In genomic region chr5:72167790-72168189, GRCh38 we compare ENCODE assay signal across 20 cellular contexts.
DNase-seq lines count a peak whose midpoint lies in the region; ATAC-seq and TF ChIP-seq lines count a peak whose summit lies in the region.
"Had no signal": no experiment of that assay in that cellular context is flagged by ENCODE, and none has a peak within 500 bp of the region (broad histone marks: within the 10 kb centered on the region; RNA-seq: fewer than 3 reads in every experiment).

No MANE protein-coding gene starts in this region.

- CTCF ChIA-PET in A673 (lab: Charles Lee), result interaction anchor here (0.6 kb wide), 1 partner anchor 142 kb away, joined by 4 read pairs; no protein-coding TSS in a partner anchor

- no peak for ATAC-seq in GM19023 (IDR thresholded peaks at IDR 0.05; ENCODE audit: unreplicated experiment)
- no peak for ATAC-seq in GM21737 (IDR thresholded peaks at IDR 0.05; ENCODE audit: unreplicated experiment)
- ATAC-seq: activated T-helper 17 cell treated with anti-CD3 and anti-CD28 coated beads, Interleukin-2, amount 50 U/mL, for 72 hours; CD8-positive, alpha-beta T cell had no signal

- POLR2A ChIA-PET in A673 (lab: Charles Lee; ENCODE audit: low non-redundant PET), result no interaction called here

- no peaks in the 10 kb centered on the region for H3K27me3 ChIP-seq in A673 (replicated peaks; ENCODE audit: insufficient read depth, low read depth, low read length, poor library complexity)
- no peaks in the 10 kb centered on the region for H3K27me3 ChIP-seq in adipocyte (replicated peaks; ENCODE audit: control insufficient read depth, insufficient read depth, low read length)
- H3K27me3 ChIP-seq: pancreas, SJSA1 had no signal

- DNase-seq in A673 (ENCODE audit: low spot score), result no peak
- peak; percentile 39 for DNase-seq in adipocyte (ENCODE audit: low read depth)
- peak; percentile 83 for DNase-seq in fibroblast of mammary gland (ENCODE audit: low read depth)
- no peak for DNase-seq in Kasumi-1 (lab: John Stamatoyannopoulos, UW)
- no peak for DNase-seq in NCI-H1417 treated with DMSO at 0.1 percent for 48 hours (lab: John Stamatoyannopoulos, UW)
- DNase-seq: activated CD4-positive, alpha-beta memory T cell treated with anti-CD3 and anti-CD28 coated beads, Interleukin-2, amount 10 ng/mL, durations not matched to agents 7 days and 5 days; CD8-positive, alpha-beta T cell; EL; foreskin melanocyte; NCI-H1417; NCI-H446; pancreas; stimulated activated CD4-positive, alpha-beta T cell treated with anti-CD3 and anti-CD28 coated beads, Interleukin-12 subunit alpha, Interleukin-12 subunit beta, amount 100 ng/mL, for 4 hours had no signal

- H3K9ac ChIP-seq in adipocyte (ENCODE audit: low read length), result peak overlapping the region; percentile 80
- H3K9ac ChIP-seq: KMS-11 had no signal

- H3K4me1 Mint-ChIP-seq in nephron, result peaks cover 36% of the 10 kb centered on the region
- H3K4me1 Mint-ChIP-seq: activated CD4-positive, alpha-beta memory T cell treated with anti-CD3 and anti-CD28 coated beads, Interleukin-2, amount 10 ng/mL, durations not matched to agents 7 days and 5 days had no signal

- peaks cover 39% of the 10 kb centered on the region for H3K4me1 ChIP-seq in A673 (ENCODE audit: insufficient read depth, low read length, poor library complexity, severe bottlenecking)
- H3K4me1 ChIP-seq in adipocyte (ENCODE audit: control insufficient read depth, insufficient read depth, low read length), result peaks cover 37% of the 10 kb centered on the region
- H3K4me1 ChIP-seq: SJSA1 had no signal

- H3K27ac ChIP-seq in A673 (ENCODE audit: low read depth, low read length, poor library complexity, severe bottlenecking), result peak overlapping the region; percentile 90
- H3K27ac ChIP-seq: KMS-11, pancreas, SJSA1 had no signal

- H3K4me3 ChIP-seq in A673 (ENCODE audit: low read depth, low read length, poor library complexity, severe bottlenecking) (peak overlapping the region; percentile 29), adipocyte (ENCODE audit: low read length) (peak overlapping the region; percentile 34), fibroblast of mammary gland (ENCODE audit: control insufficient read depth, low read depth, low read length) (no peak overlapping the region)
- H3K4me3 ChIP-seq: GM12878, pancreas, SJSA1 had no signal

- TF ChIP-seq CTCF in A673 (conservative IDR thresholded peaks at IDR 0.05; ENCODE audit: low read depth, low read length) (no peak), fibroblast of mammary gland (conservative IDR thresholded peaks at IDR 0.05; ENCODE audit: control insufficient read depth, insufficient read depth, low read depth, low read length) (no peak), nephron (IDR thresholded peaks at IDR 0.05; ENCODE audit: unreplicated experiment in 3 of 3) (no peak)

- H3K27me3 Mint-ChIP-seq in nephron (ENCODE audit: low read depth), result no peaks in the 10 kb centered on the region

- peaks cover 3% of the 10 kb centered on the region for H3K36me3 Mint-ChIP-seq in nephron (ENCODE audit: low read depth)
- H3K36me3 Mint-ChIP-seq: CD8-positive, alpha-beta T cell had no signal

- no peak overlapping the region for H3K4me3 Mint-ChIP-seq in nephron
- H3K4me3 Mint-ChIP-seq: activated CD4-positive, alpha-beta memory T cell treated with anti-CD3 and anti-CD28 coated beads, Interleukin-2, amount 10 ng/mL, durations not matched to agents 7 days and 5 days; activated T-helper 17 cell treated with anti-CD3 and anti-CD28 coated beads, Interleukin-2, amount 50 U/mL, for 72 hours; CD8-positive, alpha-beta T cell had no signal

- intact Hi-C loops in A673 (cut with micrococcal nuclease; ENCODE audit: unreplicated experiment), result no loop called here

- no TSS peak for BruUV-seq in A673 (replicated peaks; lab: Mats Ljungman, UMichigan)

- H3K9me3 Mint-ChIP-seq in nephron, result no peaks in the 10 kb centered on the region
- H3K9me3 Mint-ChIP-seq: activated CD4-positive, alpha-beta memory T cell treated with anti-CD3 and anti-CD28 coated beads, Interleukin-2, amount 10 ng/mL, durations not matched to agents 7 days and 5 days; activated T-helper 17 cell treated with anti-CD3 and anti-CD28 coated beads, Interleukin-2, amount 50 U/mL, for 72 hours; CD8-positive, alpha-beta T cell had no signal

- H3K36me3 ChIP-seq in A673 (ENCODE audit: insufficient read depth, low read length, poor library complexity, severe bottlenecking) (no peaks in the 10 kb centered on the region), adipocyte (ENCODE audit: control insufficient read depth, insufficient read depth, low read length, severe bottlenecking) (peaks cover 37% of the 10 kb centered on the region)
- H3K36me3 ChIP-seq: pancreas had no signal

- H3K9me3 ChIP-seq in A673 (ENCODE audit: low read depth, low read length, poor library complexity, severe bottlenecking), result no peaks in the 10 kb centered on the region
- no peaks in the 10 kb centered on the region for H3K9me3 ChIP-seq in adipocyte (ENCODE audit: control insufficient read depth, low read length)
- H3K9me3 ChIP-seq: pancreas, SJSA1 had no signal

- H3K27ac Mint-ChIP-seq in nephron, result peak overlapping the region; percentile 23 to 96 (median 55)
- H3K27ac Mint-ChIP-seq: activated CD4-positive, alpha-beta memory T cell treated with anti-CD3 and anti-CD28 coated beads, Interleukin-2, amount 10 ng/mL, durations not matched to agents 7 days and 5 days; activated T-helper 17 cell treated with anti-CD3 and anti-CD28 coated beads, Interleukin-2, amount 50 U/mL, for 72 hours; CD8-positive, alpha-beta T cell had no signal

Comparison
In these comparisons a context has a peak if more than half of its experiments do, and no peak if none do; other contexts are left out.
1. DNase-seq: peak in adipocyte (single experiment) and fibroblast of mammary gland (single experiment); none in A673 (single experiment), Kasumi-1 (0 of 2) and NCI-H1417 treated with DMSO at 0.1 percent for 48 hours (single experiment).